Comparison of ENCODE assay signal across 1 cellular context in the genomic region with DNA sequence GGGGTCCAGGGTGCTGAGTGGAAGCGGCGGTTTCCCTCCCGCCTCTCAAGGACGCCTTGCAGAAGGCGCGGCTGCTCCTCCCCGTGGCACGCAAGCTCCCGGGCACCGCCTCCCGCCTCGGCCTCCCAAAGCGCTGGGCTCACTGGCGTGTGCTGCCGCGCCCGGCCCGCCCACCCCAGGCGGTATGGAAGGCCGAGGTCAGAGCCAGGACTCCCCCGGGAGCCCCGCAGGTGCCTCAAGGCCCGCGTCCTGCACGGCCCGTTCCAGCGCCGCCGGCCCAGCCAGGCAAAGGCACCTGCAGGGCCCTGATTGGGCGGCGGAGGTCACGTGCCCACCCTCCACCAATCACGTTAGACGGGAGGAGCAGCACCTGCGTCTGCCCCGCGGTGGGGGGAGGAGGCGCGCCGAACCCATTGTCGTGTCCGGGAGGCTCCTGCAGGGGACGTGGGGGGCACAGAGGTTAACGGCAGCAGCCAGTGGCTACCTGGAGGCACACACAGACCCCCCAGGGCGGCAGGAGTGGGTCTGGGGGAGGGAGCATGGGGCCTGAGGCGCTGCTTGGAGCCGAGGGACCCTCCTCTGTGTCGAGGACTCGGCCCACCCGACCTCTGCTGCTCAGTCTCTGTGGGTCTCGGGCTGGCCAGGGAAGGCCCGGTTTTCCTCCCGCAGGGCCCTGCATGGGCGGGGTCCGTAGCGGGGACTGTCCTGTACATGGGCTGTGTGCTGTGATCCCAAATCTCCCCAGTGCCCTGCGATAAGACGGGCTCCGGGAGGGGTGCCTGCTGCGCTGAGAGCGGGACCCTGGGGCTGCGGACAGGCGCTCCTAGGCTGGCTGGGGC.
A peak's percentile ranks its signal among the peaks of the same experiment; 100 is the strongest.
TF ChIP-seq lines count a peak whose summit lies in the region.

No MANE protein-coding gene starts in this region.

TF ChIP-seq in SK-N-SH, 30 proteins besides CTCF, POLR2A, EP300 and RAD21 (continued from another document):
- TF ChIP-seq, protein P1, sequence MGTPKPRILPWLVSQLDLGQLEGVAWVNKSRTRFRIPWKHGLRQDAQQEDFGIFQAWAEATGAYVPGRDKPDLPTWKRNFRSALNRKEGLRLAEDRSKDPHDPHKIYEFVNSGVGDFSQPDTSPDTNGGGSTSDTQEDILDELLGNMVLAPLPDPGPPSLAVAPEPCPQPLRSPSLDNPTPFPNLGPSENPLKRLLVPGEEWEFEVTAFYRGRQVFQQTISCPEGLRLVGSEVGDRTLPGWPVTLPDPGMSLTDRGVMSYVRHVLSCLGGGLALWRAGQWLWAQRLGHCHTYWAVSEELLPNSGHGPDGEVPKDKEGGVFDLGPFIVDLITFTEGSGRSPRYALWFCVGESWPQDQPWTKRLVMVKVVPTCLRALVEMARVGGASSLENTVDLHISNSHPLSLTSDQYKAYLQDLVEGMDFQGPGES (IDR thresholded peaks at IDR 0.05; ENCODE audit: low read depth, low read length), result peak; percentile 76; the same call in 1 of the 2 replicates
- TF ChIP-seq GATA2 (CRISPR knock-in tag; IDR thresholded peaks at IDR 0.05), result no peak
- peak; percentile 71 for TF ChIP-seq POLR2AphosphoS5 (IDR thresholded peaks at IDR 0.05; ENCODE audit: low read depth, low read length)
- TF ChIP-seq, protein P2, sequence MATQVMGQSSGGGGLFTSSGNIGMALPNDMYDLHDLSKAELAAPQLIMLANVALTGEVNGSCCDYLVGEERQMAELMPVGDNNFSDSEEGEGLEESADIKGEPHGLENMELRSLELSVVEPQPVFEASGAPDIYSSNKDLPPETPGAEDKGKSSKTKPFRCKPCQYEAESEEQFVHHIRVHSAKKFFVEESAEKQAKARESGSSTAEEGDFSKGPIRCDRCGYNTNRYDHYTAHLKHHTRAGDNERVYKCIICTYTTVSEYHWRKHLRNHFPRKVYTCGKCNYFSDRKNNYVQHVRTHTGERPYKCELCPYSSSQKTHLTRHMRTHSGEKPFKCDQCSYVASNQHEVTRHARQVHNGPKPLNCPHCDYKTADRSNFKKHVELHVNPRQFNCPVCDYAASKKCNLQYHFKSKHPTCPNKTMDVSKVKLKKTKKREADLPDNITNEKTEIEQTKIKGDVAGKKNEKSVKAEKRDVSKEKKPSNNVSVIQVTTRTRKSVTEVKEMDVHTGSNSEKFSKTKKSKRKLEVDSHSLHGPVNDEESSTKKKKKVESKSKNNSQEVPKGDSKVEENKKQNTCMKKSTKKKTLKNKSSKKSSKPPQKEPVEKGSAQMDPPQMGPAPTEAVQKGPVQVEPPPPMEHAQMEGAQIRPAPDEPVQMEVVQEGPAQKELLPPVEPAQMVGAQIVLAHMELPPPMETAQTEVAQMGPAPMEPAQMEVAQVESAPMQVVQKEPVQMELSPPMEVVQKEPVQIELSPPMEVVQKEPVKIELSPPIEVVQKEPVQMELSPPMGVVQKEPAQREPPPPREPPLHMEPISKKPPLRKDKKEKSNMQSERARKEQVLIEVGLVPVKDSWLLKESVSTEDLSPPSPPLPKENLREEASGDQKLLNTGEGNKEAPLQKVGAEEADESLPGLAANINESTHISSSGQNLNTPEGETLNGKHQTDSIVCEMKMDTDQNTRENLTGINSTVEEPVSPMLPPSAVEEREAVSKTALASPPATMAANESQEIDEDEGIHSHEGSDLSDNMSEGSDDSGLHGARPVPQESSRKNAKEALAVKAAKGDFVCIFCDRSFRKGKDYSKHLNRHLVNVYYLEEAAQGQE (IDR thresholded peaks at IDR 0.05; ENCODE audit: low read depth, low read length), result no peak
- TF ChIP-seq, protein P3, sequence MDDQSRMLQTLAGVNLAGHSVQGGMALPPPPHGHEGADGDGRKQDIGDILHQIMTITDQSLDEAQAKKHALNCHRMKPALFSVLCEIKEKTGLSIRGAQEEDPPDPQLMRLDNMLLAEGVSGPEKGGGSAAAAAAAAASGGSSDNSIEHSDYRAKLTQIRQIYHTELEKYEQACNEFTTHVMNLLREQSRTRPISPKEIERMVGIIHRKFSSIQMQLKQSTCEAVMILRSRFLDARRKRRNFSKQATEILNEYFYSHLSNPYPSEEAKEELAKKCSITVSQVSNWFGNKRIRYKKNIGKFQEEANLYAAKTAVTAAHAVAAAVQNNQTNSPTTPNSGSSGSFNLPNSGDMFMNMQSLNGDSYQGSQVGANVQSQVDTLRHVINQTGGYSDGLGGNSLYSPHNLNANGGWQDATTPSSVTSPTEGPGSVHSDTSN (IDR thresholded peaks at IDR 0.05), result no peak
- no peak for TF ChIP-seq FOXM1 (IDR thresholded peaks at IDR 0.05; ENCODE audit: low read depth)
- TF ChIP-seq RCOR1 (IDR thresholded peaks at IDR 0.05; ENCODE audit: low read length), result peak; percentile 34
- no peak for TF ChIP-seq GABPA (IDR thresholded peaks at IDR 0.05; ENCODE audit: low read depth)
- no peak for TF ChIP-seq TCF12 (IDR thresholded peaks at IDR 0.05)
- no peak; the same call in 1 of the 2 replicates for TF ChIP-seq SMC3 (IDR thresholded peaks at IDR 0.05; ENCODE audit: low read depth, low read length)
- TF ChIP-seq, protein P4, sequence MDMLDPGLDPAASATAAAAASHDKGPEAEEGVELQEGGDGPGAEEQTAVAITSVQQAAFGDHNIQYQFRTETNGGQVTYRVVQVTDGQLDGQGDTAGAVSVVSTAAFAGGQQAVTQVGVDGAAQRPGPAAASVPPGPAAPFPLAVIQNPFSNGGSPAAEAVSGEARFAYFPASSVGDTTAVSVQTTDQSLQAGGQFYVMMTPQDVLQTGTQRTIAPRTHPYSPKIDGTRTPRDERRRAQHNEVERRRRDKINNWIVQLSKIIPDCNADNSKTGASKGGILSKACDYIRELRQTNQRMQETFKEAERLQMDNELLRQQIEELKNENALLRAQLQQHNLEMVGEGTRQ (IDR thresholded peaks at IDR 0.05; ENCODE audit: borderline replicate concordance, low read depth, low read length), result peak; percentile 90
- TF ChIP-seq MXI1 (IDR thresholded peaks at IDR 0.05; ENCODE audit: low read depth, low read length), result no peak; the same call in 1 of the 2 replicates
- no peak for TF ChIP-seq TEAD4 (IDR thresholded peaks at IDR 0.05; ENCODE audit: borderline replicate concordance, insufficient read depth)
- TF ChIP-seq, protein P5, sequence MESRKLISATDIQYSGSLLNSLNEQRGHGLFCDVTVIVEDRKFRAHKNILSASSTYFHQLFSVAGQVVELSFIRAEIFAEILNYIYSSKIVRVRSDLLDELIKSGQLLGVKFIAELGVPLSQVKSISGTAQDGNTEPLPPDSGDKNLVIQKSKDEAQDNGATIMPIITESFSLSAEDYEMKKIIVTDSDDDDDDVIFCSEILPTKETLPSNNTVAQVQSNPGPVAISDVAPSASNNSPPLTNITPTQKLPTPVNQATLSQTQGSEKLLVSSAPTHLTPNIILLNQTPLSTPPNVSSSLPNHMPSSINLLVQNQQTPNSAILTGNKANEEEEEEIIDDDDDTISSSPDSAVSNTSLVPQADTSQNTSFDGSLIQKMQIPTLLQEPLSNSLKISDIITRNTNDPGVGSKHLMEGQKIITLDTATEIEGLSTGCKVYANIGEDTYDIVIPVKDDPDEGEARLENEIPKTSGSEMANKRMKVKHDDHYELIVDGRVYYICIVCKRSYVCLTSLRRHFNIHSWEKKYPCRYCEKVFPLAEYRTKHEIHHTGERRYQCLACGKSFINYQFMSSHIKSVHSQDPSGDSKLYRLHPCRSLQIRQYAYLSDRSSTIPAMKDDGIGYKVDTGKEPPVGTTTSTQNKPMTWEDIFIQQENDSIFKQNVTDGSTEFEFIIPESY (IDR thresholded peaks at IDR 0.05; ENCODE audit: borderline replicate concordance, low read depth), result no peak
- TF ChIP-seq, protein P6, sequence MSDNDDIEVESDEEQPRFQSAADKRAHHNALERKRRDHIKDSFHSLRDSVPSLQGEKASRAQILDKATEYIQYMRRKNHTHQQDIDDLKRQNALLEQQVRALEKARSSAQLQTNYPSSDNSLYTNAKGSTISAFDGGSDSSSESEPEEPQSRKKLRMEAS (IDR thresholded peaks at IDR 0.05; ENCODE audit: low read depth), result 0 out of 2 replicates have a peak, but pooled peaks have one; percentile 24
- no peak for TF ChIP-seq YY1 (IDR thresholded peaks at IDR 0.05; ENCODE audit: low read depth)
- no peak for TF ChIP-seq FOXJ3 (CRISPR knock-in tag; IDR thresholded peaks at IDR 0.05)
- TF ChIP-seq CHD2 (IDR thresholded peaks at IDR 0.05; ENCODE audit: low read length, partially characterized antibody), result peak; percentile 84
- 0 out of 2 replicates have a peak, but pooled peaks have one; percentile 7 for TF ChIP-seq NRF1 (IDR thresholded peaks at IDR 0.05; ENCODE audit: low read depth, low read length)
